ENCODE assay signal across 13 cellular contexts in genomic region chr17:48568499-48569259, GRCh38. TPM values are rescaled to one million over a fixed set of nuclear protein-coding genes. Genes with fewer than 3 reads are reported as not detected.
DNase-seq lines count a peak whose midpoint lies in the region; ATAC-seq and TF ChIP-seq lines count a peak whose summit lies in the region.
"Had no signal": no experiment of that assay in that cellular context is flagged by ENCODE, and none has a peak within 500 bp of the region (broad histone marks: within the 10 kb centered on the region; RNA-seq: fewer than 3 reads in every experiment).

No MANE protein-coding gene starts in this region.

- H3K4me1 ChIP-seq in CD4-positive, CD25-positive, alpha-beta regulatory T cell (ENCODE audit: control insufficient read depth, insufficient read depth, low read length, poor library complexity, severe bottlenecking): no peaks in the 10 kb centered on the region
- H3K4me1 ChIP-seq in colonic mucosa (peaks cover 21% of the 10 kb centered on the region), muscle layer of colon (ENCODE audit: insufficient read depth, low read length) (peaks cover 80% of the 10 kb centered on the region)

- H3K9ac ChIP-seq in colonic mucosa (ENCODE audit: low read depth in 2 of 2, low read length in 2 of 2): peak overlapping the region in 1 of 2 donors; percentile 29
- peak overlapping the region; percentile 14 for H3K9ac ChIP-seq in muscle layer of colon (ENCODE audit: low read length)

- DNase-seq in CD4-positive, CD25-positive, alpha-beta regulatory T cell: no peak
- no peak for DNase-seq in colonic mucosa
- no peak for DNase-seq in activated CD4-positive, alpha-beta memory T cell treated with anti-CD3 and anti-CD28 coated beads, Interleukin-2, amount 10 ng/mL, durations not matched to agents 7 days and 5 days
- DNase-seq: HFFc6, mesendoderm, uterus had no signal

- no peaks in the 10 kb centered on the region for H3K9me3 ChIP-seq in CD4-positive, CD25-positive, alpha-beta regulatory T cell (ENCODE audit: control insufficient read depth in 2 of 2, low read length in 2 of 2)
- H3K9me3 ChIP-seq in colonic mucosa (no peaks in the 10 kb centered on the region), muscle layer of colon (ENCODE audit: low read length) (no peaks in the 10 kb centered on the region)
- H3K9me3 ChIP-seq: uterus had no signal

- H3K4me3 ChIP-seq in CD4-positive, CD25-positive, alpha-beta regulatory T cell (ENCODE audit: low read depth, low read length): no peak overlapping the region
- H3K4me3 ChIP-seq in colonic mucosa (no peak overlapping the region), muscle layer of colon (ENCODE audit: low read depth in 1 of 2, low read length in 2 of 2) (peak overlapping the region; percentile 25 to 46)
- H3K4me3 ChIP-seq: uterus had no signal

- H3K27ac ChIP-seq in CD4-positive, CD25-positive, alpha-beta regulatory T cell (ENCODE audit: insufficient read depth, low read length, poor library complexity, severe bottlenecking): no peak overlapping the region
- H3K27ac ChIP-seq in colonic mucosa (peak overlapping the region; percentile 34), muscle layer of colon (ENCODE audit: low read depth, low read length) (peak overlapping the region; percentile 95)

- H3K36me3 Mint-ChIP-seq in CD4-positive, CD25-positive, alpha-beta regulatory T cell: peaks cover 8% of the 10 kb centered on the region
- H3K36me3 Mint-ChIP-seq in activated CD4-positive, alpha-beta memory T cell treated with anti-CD3 and anti-CD28 coated beads, Interleukin-2, amount 10 ng/mL, durations not matched to agents 7 days and 5 days (ENCODE audit: low read depth): peaks cover 9% of the 10 kb centered on the region

- no peaks in the 10 kb centered on the region for H3K9me3 Mint-ChIP-seq in CD4-positive, CD25-positive, alpha-beta regulatory T cell
- H3K9me3 Mint-ChIP-seq in activated CD4-positive, alpha-beta memory T cell treated with anti-CD3 and anti-CD28 coated beads, Interleukin-2, amount 10 ng/mL, durations not matched to agents 7 days and 5 days: no peaks in the 10 kb centered on the region
- H3K9me3 Mint-ChIP-seq: HFFc6 had no signal

- TF ChIP-seq CTCF in colonic mucosa (IDR thresholded peaks at IDR 0.05): no peak

- no peaks in the 10 kb centered on the region for H3K36me3 ChIP-seq in CD4-positive, CD25-positive, alpha-beta regulatory T cell (ENCODE audit: control insufficient read depth, insufficient read depth, low read length)
- H3K36me3 ChIP-seq in colonic mucosa (no peaks in the 10 kb centered on the region), muscle layer of colon (ENCODE audit: insufficient read depth, low read length) (peaks cover 10% of the 10 kb centered on the region)
- H3K36me3 ChIP-seq: uterus had no signal

- POLR2A ChIA-PET in activated CD4-positive, alpha-beta memory T cell treated with anti-CD3 and anti-CD28 coated beads, Interleukin-2, amount 10 ng/mL, durations not matched to agents 7 days and 5 days (lab: Charles Lee): interaction anchor here (1.4 kb wide), 1 partner anchor 17 kb away, joined by 3 read pairs; no protein-coding TSS in a partner anchor

- TF ChIP-seq RAD21 in Ishikawa (IDR thresholded peaks at IDR 0.05; ENCODE audit: low read depth): no peak

- CTCF ChIA-PET in activated CD4-positive, alpha-beta memory T cell treated with anti-CD3 and anti-CD28 coated beads, Interleukin-2, amount 10 ng/mL, durations not matched to agents 7 days and 5 days (lab: Charles Lee): interaction anchor here (1.0 to 1.3 kb wide), 2 partner anchors 24 to 77 kb away, joined by 3 read pairs; no protein-coding TSS in a partner anchor

- TF ChIP-seq EP300 in Ishikawa (IDR thresholded peaks at IDR 0.05; ENCODE audit: borderline replicate concordance): peak; percentile 20; the same call in 1 of the 2 replicates

- H3K4me1 Mint-ChIP-seq in CD4-positive, CD25-positive, alpha-beta regulatory T cell: peaks cover 0 to 10% (median 7%) of the 10 kb centered on the region in 4 donors
- H3K4me1 Mint-ChIP-seq in activated CD4-positive, alpha-beta memory T cell treated with anti-CD3 and anti-CD28 coated beads, Interleukin-2, amount 10 ng/mL, durations not matched to agents 7 days and 5 days: peaks cover 9% of the 10 kb centered on the region

- no peak for ATAC-seq in CD4-positive, CD25-positive, alpha-beta regulatory T cell (ENCODE audit: low read depth in 2 of 2)
- ATAC-seq in HG02798 (IDR thresholded peaks at IDR 0.05; ENCODE audit: poor library complexity, unreplicated experiment) (no peak), GM21786 (IDR thresholded peaks at IDR 0.05; ENCODE audit: unreplicated experiment) (no peak)

- peaks cover 6% of the 10 kb centered on the region for H3K27me3 ChIP-seq in CD4-positive, CD25-positive, alpha-beta regulatory T cell (ENCODE audit: control insufficient read depth, insufficient read depth, low read length)
- H3K27me3 ChIP-seq in colonic mucosa: no peaks in the 10 kb centered on the region
- H3K27me3 ChIP-seq in muscle layer of colon (ENCODE audit: control insufficient read depth in 1 of 2, insufficient read depth in 2 of 2, low read length in 2 of 2): no peaks in the 10 kb centered on the region

- intact Hi-C loops in colonic mucosa (cut with DNase I): no loop called here

- peaks cover 18% of the 10 kb centered on the region for H3K27me3 Mint-ChIP-seq in CD4-positive, CD25-positive, alpha-beta regulatory T cell
- H3K27me3 Mint-ChIP-seq in activated CD4-positive, alpha-beta memory T cell treated with anti-CD3 and anti-CD28 coated beads, Interleukin-2, amount 10 ng/mL, durations not matched to agents 7 days and 5 days: peaks cover 13% of the 10 kb centered on the region

- peak overlapping the region in 3 of 4 donors; percentile 1 to 19 (median 10) for H3K4me3 Mint-ChIP-seq in CD4-positive, CD25-positive, alpha-beta regulatory T cell
- H3K4me3 Mint-ChIP-seq in activated CD4-positive, alpha-beta memory T cell treated with anti-CD3 and anti-CD28 coated beads, Interleukin-2, amount 10 ng/mL, durations not matched to agents 7 days and 5 days: no peak overlapping the region
- H3K4me3 Mint-ChIP-seq: HFFc6 had no signal

- H3K27ac Mint-ChIP-seq in CD4-positive, CD25-positive, alpha-beta regulatory T cell: peak overlapping the region in 2 of 3 donors; percentile 55 to 61
- no peak overlapping the region for H3K27ac Mint-ChIP-seq in activated CD4-positive, alpha-beta memory T cell treated with anti-CD3 and anti-CD28 coated beads, Interleukin-2, amount 10 ng/mL, durations not matched to agents 7 days and 5 days
- H3K27ac Mint-ChIP-seq: HFFc6 had no signal

TF ChIP-seq in Ishikawa, 13 proteins besides CTCF, POLR2A, EP300 and RAD21 (continues in another document):
- TF ChIP-seq, protein P1, sequence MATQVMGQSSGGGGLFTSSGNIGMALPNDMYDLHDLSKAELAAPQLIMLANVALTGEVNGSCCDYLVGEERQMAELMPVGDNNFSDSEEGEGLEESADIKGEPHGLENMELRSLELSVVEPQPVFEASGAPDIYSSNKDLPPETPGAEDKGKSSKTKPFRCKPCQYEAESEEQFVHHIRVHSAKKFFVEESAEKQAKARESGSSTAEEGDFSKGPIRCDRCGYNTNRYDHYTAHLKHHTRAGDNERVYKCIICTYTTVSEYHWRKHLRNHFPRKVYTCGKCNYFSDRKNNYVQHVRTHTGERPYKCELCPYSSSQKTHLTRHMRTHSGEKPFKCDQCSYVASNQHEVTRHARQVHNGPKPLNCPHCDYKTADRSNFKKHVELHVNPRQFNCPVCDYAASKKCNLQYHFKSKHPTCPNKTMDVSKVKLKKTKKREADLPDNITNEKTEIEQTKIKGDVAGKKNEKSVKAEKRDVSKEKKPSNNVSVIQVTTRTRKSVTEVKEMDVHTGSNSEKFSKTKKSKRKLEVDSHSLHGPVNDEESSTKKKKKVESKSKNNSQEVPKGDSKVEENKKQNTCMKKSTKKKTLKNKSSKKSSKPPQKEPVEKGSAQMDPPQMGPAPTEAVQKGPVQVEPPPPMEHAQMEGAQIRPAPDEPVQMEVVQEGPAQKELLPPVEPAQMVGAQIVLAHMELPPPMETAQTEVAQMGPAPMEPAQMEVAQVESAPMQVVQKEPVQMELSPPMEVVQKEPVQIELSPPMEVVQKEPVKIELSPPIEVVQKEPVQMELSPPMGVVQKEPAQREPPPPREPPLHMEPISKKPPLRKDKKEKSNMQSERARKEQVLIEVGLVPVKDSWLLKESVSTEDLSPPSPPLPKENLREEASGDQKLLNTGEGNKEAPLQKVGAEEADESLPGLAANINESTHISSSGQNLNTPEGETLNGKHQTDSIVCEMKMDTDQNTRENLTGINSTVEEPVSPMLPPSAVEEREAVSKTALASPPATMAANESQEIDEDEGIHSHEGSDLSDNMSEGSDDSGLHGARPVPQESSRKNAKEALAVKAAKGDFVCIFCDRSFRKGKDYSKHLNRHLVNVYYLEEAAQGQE (IDR thresholded peaks at IDR 0.05; ENCODE audit: low read depth): no peak

RNA-seq across cellular contexts. Expression of gene HOXB4, which starts 9.5 kb away (rescaled TPM):
- 2.9 TPM for total RNA-seq in CD4-positive, CD25-positive, alpha-beta regulatory T cell
- polyA plus RNA-seq in CD4-positive, CD25-positive, alpha-beta regulatory T cell: under 1 TPM in 2 of 4 donors, not detected in 2; 0.16 to 0.18 TPM
- total RNA-seq in colonic mucosa: 1 to 10 TPM; 2.5 to 4.7 TPM
- 1 to 10 TPM; 6.2 to 7.0 TPM for total RNA-seq in activated CD4-positive, alpha-beta memory T cell treated with anti-CD3 and anti-CD28 coated beads, Interleukin-2, amount 10 ng/mL, durations not matched to agents 7 days and 5 days
- total RNA-seq: HFFc6 had no signal

RNA-seq across cellular contexts. Expression of gene HOXB3, which starts 21.4 kb away (rescaled TPM):
- 8.1 TPM for total RNA-seq in CD4-positive, CD25-positive, alpha-beta regulatory T cell
- under 1 TPM in 2 of 4 donors, not detected in 2; 0.05 to 0.16 TPM for polyA plus RNA-seq in CD4-positive, CD25-positive, alpha-beta regulatory T cell
- 10 to 100 TPM; 17.4 to 31.8 TPM for total RNA-seq in colonic mucosa
- 10 to 100 TPM; 10.8 to 12.1 TPM for total RNA-seq in activated CD4-positive, alpha-beta memory T cell treated with anti-CD3 and anti-CD28 coated beads, Interleukin-2, amount 10 ng/mL, durations not matched to agents 7 days and 5 days
- total RNA-seq: HFFc6 had no signal

RNA-seq across cellular contexts. Expression of gene HOXB2, which starts 23.8 kb away (rescaled TPM):
- total RNA-seq in CD4-positive, CD25-positive, alpha-beta regulatory T cell: 19.1 TPM
- 10 to 100 TPM; 27.1 to 42.4 (median 32.4) TPM for polyA plus RNA-seq in CD4-positive, CD25-positive, alpha-beta regulatory T cell
- 1 to 10 TPM; 2.6 to 6.4 TPM for total RNA-seq in colonic mucosa
- total RNA-seq in activated CD4-positive, alpha-beta memory T cell treated with anti-CD3 and anti-CD28 coated beads, Interleukin-2, amount 10 ng/mL, durations not matched to agents 7 days and 5 days: 10 to 100 TPM; 20.3 to 20.9 TPM
- total RNA-seq: HFFc6 had no signal

RNA-seq across cellular contexts. Expression of gene HOXB5, which starts 24.9 kb away (rescaled TPM):
- total RNA-seq in CD4-positive, CD25-positive, alpha-beta regulatory T cell: not detected
- polyA plus RNA-seq in CD4-positive, CD25-positive, alpha-beta regulatory T cell: not detected
- total RNA-seq in colonic mucosa: 10 to 100 TPM; 11.0 to 22.7 TPM
- under 1 TPM in 1 of 2 experiments, not detected in 1; 0.20 TPM for total RNA-seq in activated CD4-positive, alpha-beta memory T cell treated with anti-CD3 and anti-CD28 coated beads, Interleukin-2, amount 10 ng/mL, durations not matched to agents 7 days and 5 days
- total RNA-seq: activated CD8-positive, alpha-beta memory T cell treated with anti-CD3 and anti-CD28 coated beads for 36 hours; cardiac septum; HFFc6 had no signal

RNA-seq across cellular contexts. Expression of gene HOXB6, which starts 36.1 kb away (rescaled TPM):
- total RNA-seq in CD4-positive, CD25-positive, alpha-beta regulatory T cell: not detected
- not detected for polyA plus RNA-seq in CD4-positive, CD25-positive, alpha-beta regulatory T cell
- total RNA-seq in colonic mucosa: 10 to 100 TPM; 30.0 to 71.0 TPM
- under 1 TPM; 0.60 to 0.68 TPM for total RNA-seq in activated CD4-positive, alpha-beta memory T cell treated with anti-CD3 and anti-CD28 coated beads, Interleukin-2, amount 10 ng/mL, durations not matched to agents 7 days and 5 days
- total RNA-seq: HFFc6; T-helper 2 cell treated with Interferon-gamma antibody and Interleukin-4, amounts not matched to agents 100 ng/mL and 5 ng/mL, for 36 hours had no signal

Comparison
In these comparisons a context has a peak if more than half of its experiments do, and no peak if none do; other contexts are left out.
1. H3K4me3 ChIP-seq: peak in muscle layer of colon (2 of 2); none in CD4-positive, CD25-positive, alpha-beta regulatory T cell (single experiment) and colonic mucosa (single experiment).